In the genomic region with DNA sequence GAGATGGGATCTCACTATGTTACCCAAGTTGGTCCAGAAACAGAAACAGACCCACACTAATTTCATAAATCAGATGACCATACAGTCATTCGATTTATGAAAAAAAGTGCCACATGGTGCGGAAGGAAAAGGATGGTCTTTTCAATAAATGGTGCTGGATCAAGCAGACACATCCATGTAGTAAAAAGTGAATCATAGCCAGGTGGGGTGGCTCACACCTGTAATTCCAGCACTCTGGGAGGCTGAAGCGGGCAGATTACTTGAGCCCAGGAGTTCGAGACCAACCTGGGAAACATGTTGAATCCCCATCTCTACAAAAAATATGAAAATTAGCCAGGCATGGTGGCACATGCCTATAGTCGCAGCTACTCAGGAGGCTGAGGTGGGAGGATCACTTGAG, we compare ENCODE assay signal across 1 cellular context.
TF ChIP-seq lines count a peak whose summit lies in the region.

No MANE protein-coding gene starts in this region.

TF ChIP-seq in A549, 52 proteins besides CTCF, POLR2A, EP300 and RAD21:
- TF ChIP-seq HOXA7 (CRISPR knock-in tag; IDR thresholded peaks at IDR 0.05) = 0 out of 2 replicates have a peak, but pooled peaks have one; percentile 57
